ENCODE assay signal across 18 cellular contexts in the genomic region with DNA sequence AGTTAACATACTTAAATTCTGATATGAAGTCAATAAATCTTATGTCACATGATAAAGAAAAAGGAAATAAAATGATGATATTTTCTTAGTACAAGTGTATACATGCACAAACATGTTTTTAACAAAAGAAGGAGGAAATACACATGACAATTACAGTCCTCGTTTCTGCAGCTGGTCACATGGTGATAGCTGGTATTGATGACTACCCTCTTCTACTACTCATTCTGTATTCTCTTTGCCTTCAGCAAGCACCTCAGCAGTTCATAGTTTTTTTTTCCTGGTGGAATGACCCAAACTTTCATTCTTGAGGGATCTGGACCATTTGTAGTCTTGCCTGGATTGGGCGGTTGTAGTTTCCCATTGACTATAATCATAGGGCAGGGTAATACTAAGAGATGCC.
DNase-seq lines count a peak whose midpoint lies in the region; ATAC-seq and TF ChIP-seq lines count a peak whose summit lies in the region.
"Had no signal": no experiment of that assay in that cellular context is flagged by ENCODE, and none has a peak within 500 bp of the region (broad histone marks: within the 10 kb centered on the region; RNA-seq: fewer than 3 reads in every experiment).

No MANE protein-coding gene starts in this region.

- H3K4me1 ChIP-seq in mammary epithelial cell (ENCODE audit: insufficient read depth, low read length) = peaks cover 3% of the 10 kb centered on the region
- no peaks in the 10 kb centered on the region for H3K4me1 ChIP-seq in foreskin keratinocyte
- H3K4me1 ChIP-seq in testis = no peaks in the 10 kb centered on the region
- H3K4me1 ChIP-seq: BLaER1 treated with 17β-estradiol and CSF1 and Interleukin-3, amounts not matched to agents 10 nM and 100 nM; Caco-2 had no signal

- in situ Hi-C loops in mammary epithelial cell (cut with MboI; ENCODE audit: low sequenced_read_pairs in 2 of 2) = no loop called here

- BruUV-seq in mammary epithelial cell (replicated peaks; lab: Mats Ljungman, UMichigan) = no TSS peak
- no TSS peak for BruUV-seq in MCF 10A (replicated peaks; lab: Mats Ljungman, UMichigan)

- TF ChIP-seq POLR2A in testis (IDR thresholded peaks at IDR 0.05) = no peak

- H3K4me3 ChIP-seq in mammary epithelial cell (replicated peaks in 1 of 3; ENCODE audit: insufficient read depth in 1 of 3, low read depth in 2 of 3, low read length in 3 of 3) (no peak overlapping the region), epithelial cell of esophagus (ENCODE audit: low read length) (no peak overlapping the region), H7 (ENCODE audit: insufficient read depth, low read depth, low read length) (no peak overlapping the region), testis (no peak overlapping the region)
- H3K4me3 ChIP-seq: A549; BLaER1 treated with 17β-estradiol and CSF1 and Interleukin-3, amounts not matched to agents 10 nM and 100 nM had no signal

- WGBS in mammary epithelial cell (ENCODE audit: low coverage, missing lambda C conversion rate) = 54% methylated on average over 2 of the region's 2 CpGs
- WGBS in testis, 2 donors = 85 to 88% methylated on average over 2 of the region's 2 CpGs

- peaks cover 14% of the 10 kb centered on the region for H3K27me3 Mint-ChIP-seq in MCF 10A (ENCODE audit: insufficient read depth, unreplicated experiment)

- H3K4me2 ChIP-seq in mammary epithelial cell (ENCODE audit: insufficient read depth, low read depth, low read length) = no peak overlapping the region
- H3K4me2 ChIP-seq: A549; BLaER1 treated with 17β-estradiol and CSF1 and Interleukin-3, amounts not matched to agents 10 nM and 100 nM had no signal

- H3K79me2 ChIP-seq in mammary epithelial cell (ENCODE audit: insufficient read depth, low read length) = no peaks in the 10 kb centered on the region

- H2AFZ ChIP-seq in mammary epithelial cell (ENCODE audit: low read depth, low read length) = no peak overlapping the region

- no peaks in the 10 kb centered on the region for H3K9me3 Mint-ChIP-seq in MCF 10A (ENCODE audit: unreplicated experiment)
- H3K9me3 Mint-ChIP-seq: CD8-positive, alpha-beta T cell had no signal

- intact Hi-C loops in mammary epithelial cell (cut with micrococcal nuclease) = no loop called here
- intact Hi-C loops in MCF 10A (cut with micrococcal nuclease) = no loop called here
- intact Hi-C loops in testis (cut with DNase I; ENCODE audit: low total_unique reads) = no loop called here

- no peak overlapping the region for H3K27ac ChIP-seq in mammary epithelial cell (ENCODE audit: insufficient read depth, low read depth, low read length)
- H3K27ac ChIP-seq in foreskin keratinocyte = no peak overlapping the region
- no peak overlapping the region for H3K27ac ChIP-seq in testis
- H3K27ac ChIP-seq: 22Rv1; A549; BLaER1 treated with 17β-estradiol and CSF1 and Interleukin-3, amounts not matched to agents 10 nM and 100 nM; C4-2B had no signal

- H3K4me1 Mint-ChIP-seq in MCF 10A (ENCODE audit: insufficient read depth, unreplicated experiment) = peaks cover 16% of the 10 kb centered on the region

- H4K20me1 ChIP-seq in mammary epithelial cell (ENCODE audit: insufficient read depth, low read length) = no peaks in the 10 kb centered on the region
- H4K20me1 ChIP-seq: BLaER1 treated with 17β-estradiol and CSF1 and Interleukin-3, amounts not matched to agents 10 nM and 100 nM had no signal

- H3K36me3 ChIP-seq in mammary epithelial cell (ENCODE audit: insufficient read depth, low read length) = no peaks in the 10 kb centered on the region
- no peaks in the 10 kb centered on the region for H3K36me3 ChIP-seq in H7 (replicated peaks; ENCODE audit: control insufficient read depth, insufficient read depth, low read length)
- no peaks in the 10 kb centered on the region for H3K36me3 ChIP-seq in testis (ENCODE audit: low read depth, missing control alignments)
- H3K36me3 ChIP-seq: BLaER1 treated with 17β-estradiol and CSF1 and Interleukin-3, amounts not matched to agents 10 nM and 100 nM had no signal

- no peak overlapping the region for H3K27ac Mint-ChIP-seq in MCF 10A (ENCODE audit: low read depth, unreplicated experiment)
- H3K27ac Mint-ChIP-seq: B cell; CD4-positive, alpha-beta T cell; CD8-positive, alpha-beta T cell had no signal

- no peak for ATAC-seq in foreskin keratinocyte
- ATAC-seq: A549; CD8-positive, alpha-beta T cell had no signal

- DNase-seq in mammary epithelial cell (peak; percentile 25), MCF 10A (ENCODE audit: unreplicated experiment) (no peak), epithelial cell of esophagus (ENCODE audit: low read depth) (peak; percentile 70), foreskin keratinocyte (peak; percentile 39 to 75), H7 (no peak), testis (no peak)
- DNase-seq: AML-193; Caco-2; Calu3; CD4-positive, alpha-beta T cell; CD8-positive, alpha-beta T cell; DMS79 treated with DMSO at 0.1 percent for 48 hours; GF-D8 had no signal

- POLR2A ChIA-PET in MCF 10A (lab: Yijun Ruan, JAX) = no interaction called here

- H3K36me3 Mint-ChIP-seq in MCF 10A (ENCODE audit: insufficient read depth, unreplicated experiment) = peaks cover 12% of the 10 kb centered on the region
- H3K36me3 Mint-ChIP-seq: CD8-positive, alpha-beta T cell had no signal

- dilution Hi-C loops in mammary epithelial cell (cut with HindIII; ENCODE audit: low sequenced_read_pairs) = no loop called here

- H3K27me3 ChIP-seq in mammary epithelial cell (ENCODE audit: insufficient read depth, low read length) (no peaks in the 10 kb centered on the region), foreskin keratinocyte (peaks cover 9% of the 10 kb centered on the region), H7 (ENCODE audit: control insufficient read depth, insufficient read depth, low read length) (peaks cover 29% of the 10 kb centered on the region), testis (no peaks in the 10 kb centered on the region)
- H3K27me3 ChIP-seq: BLaER1 treated with 17β-estradiol and CSF1 and Interleukin-3, amounts not matched to agents 10 nM and 100 nM had no signal

- TF ChIP-seq CTCF in mammary epithelial cell (conservative IDR thresholded peaks at IDR 0.05 in 1 of 2, IDR thresholded peaks at IDR 0.05 in 1 of 2; ENCODE audit: extremely low read depth in 1 of 2, insufficient read depth in 1 of 2, low read depth in 1 of 2, low read length in 2 of 2) = no peak
- TF ChIP-seq CTCF in MCF 10A (IDR thresholded peaks at IDR 0.05; ENCODE audit: unreplicated experiment) = no peak
- no peak for TF ChIP-seq CTCF in epithelial cell of esophagus (IDR thresholded peaks at IDR 0.05; ENCODE audit: insufficient read depth, low read depth, low read length, missing control alignments)
- TF ChIP-seq CTCF in foreskin keratinocyte (conservative IDR thresholded peaks at IDR 0.05) = no peak
- no peak for TF ChIP-seq CTCF in testis (IDR thresholded peaks at IDR 0.05)

- CTCF ChIA-PET in mammary epithelial cell (lab: Charles Lee; ENCODE audit: low non-redundant PET) (no interaction called here), MCF 10A (lab: Yijun Ruan, JAX) (no interaction called here)

- H3K9ac ChIP-seq in mammary epithelial cell (ENCODE audit: insufficient read depth, low read length) = no peak overlapping the region
- H3K9ac ChIP-seq: BLaER1 treated with 17β-estradiol and CSF1 and Interleukin-3, amounts not matched to agents 10 nM and 100 nM had no signal

- no peak overlapping the region for H3K4me3 Mint-ChIP-seq in MCF 10A (ENCODE audit: unreplicated experiment)
- H3K4me3 Mint-ChIP-seq: B cell; CD4-positive, alpha-beta T cell; CD8-positive, alpha-beta T cell had no signal

- H3K9me3 ChIP-seq in mammary epithelial cell (replicated peaks; ENCODE audit: insufficient read depth, low read length) (no peaks in the 10 kb centered on the region), testis (no peaks in the 10 kb centered on the region)
- H3K9me3 ChIP-seq: A549; BLaER1 treated with 17β-estradiol and CSF1 and Interleukin-3, amounts not matched to agents 10 nM and 100 nM; Caco-2 had no signal

Comparison
In these comparisons a context has a peak if more than half of its experiments do, and no peak if none do; other contexts are left out.
1. DNase-seq: peak in mammary epithelial cell (single experiment), epithelial cell of esophagus (single experiment) and foreskin keratinocyte (2 of 2); none in MCF 10A (single experiment), H7 (single experiment) and testis (single experiment).